In the genomic region with DNA sequence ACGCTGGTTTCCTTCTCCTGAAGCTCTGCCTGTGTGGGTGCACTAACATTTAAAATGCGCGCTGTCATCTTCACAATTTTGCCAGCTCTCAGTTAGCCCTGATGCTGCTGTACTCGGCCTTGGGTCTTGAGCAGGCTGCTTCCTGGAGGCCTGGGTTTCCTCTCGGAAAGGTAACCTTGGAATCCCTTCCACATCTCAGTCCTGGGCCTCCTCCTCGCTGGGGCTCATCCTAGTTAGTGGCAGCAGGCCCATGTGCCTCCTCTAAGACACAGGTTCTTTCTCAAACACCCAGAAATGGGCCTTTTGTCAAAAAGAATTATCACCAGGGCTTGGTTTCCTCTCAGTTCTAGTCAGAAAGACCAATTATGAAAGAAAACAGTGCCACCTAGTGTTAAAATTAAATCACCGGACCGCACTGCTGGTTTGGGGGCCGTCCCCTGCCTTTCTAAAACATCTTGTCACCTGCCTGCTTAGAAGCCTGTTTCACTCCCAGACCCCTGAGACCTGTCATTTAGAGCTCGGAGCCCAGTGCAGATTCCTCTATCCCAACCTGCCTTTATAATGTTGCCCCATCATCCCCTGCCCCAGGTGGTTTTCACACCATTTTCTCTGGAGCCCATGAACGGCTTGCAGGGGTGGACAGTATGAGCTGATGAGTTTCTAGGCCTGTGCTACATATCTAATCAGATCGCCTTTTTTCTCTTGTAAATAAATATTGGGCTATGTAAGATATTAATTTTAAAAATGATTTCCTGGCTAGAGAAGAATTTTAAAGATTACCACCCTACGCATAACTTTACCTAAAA, we compare ENCODE assay signal across 1 cellular context.
TF ChIP-seq lines count a peak whose summit lies in the region.

No MANE protein-coding gene starts in this region.

TF ChIP-seq in K562, 482 proteins besides CTCF, POLR2A, EP300 and RAD21 (continued from another document):
- TF ChIP-seq PBX2 (CRISPR knock-in tag; IDR thresholded peaks at IDR 0.05; ENCODE audit: low read depth) (no peak), PBX2 (tag; conservative IDR thresholded peaks at IDR 0.05; ENCODE audit: low read depth) (peak; percentile 61), ETS1 (conservative IDR thresholded peaks at IDR 0.05; ENCODE audit: control insufficient read depth, low read depth, low read length) (no peak), FUS (optimal IDR thresholded peaks at IDR 0.05; ENCODE audit: low read depth, low read length) (no peak), GTF3C2 (IDR thresholded peaks at IDR 0.05; ENCODE audit: borderline replicate concordance, extremely low read depth, insufficient read length) (no peak), MYC (IDR thresholded peaks at IDR 0.05; ENCODE audit: low read depth, low read length) (no peak), MYC (CRISPR knock-in tag; IDR thresholded peaks at IDR 0.05; ENCODE audit: borderline replicate concordance, low read depth) (no peak), SMC3 (conservative IDR thresholded peaks at IDR 0.05; ENCODE audit: insufficient read depth, low read depth, low read length) (peak; percentile 54; the same call in 1 of the 2 replicates), HNRNPUL1 (IDR thresholded peaks at IDR 0.05; ENCODE audit: low read length) (no peak), NFXL1 (CRISPR knock-in tag; IDR thresholded peaks at IDR 0.05) (no peak), CBFB (CRISPR knock-in tag; IDR thresholded peaks at IDR 0.05) (no peak), ZNF561 (CRISPR knock-in tag; conservative IDR thresholded peaks at IDR 0.05) (no peak)
- TF ChIP-seq, protein P1, sequence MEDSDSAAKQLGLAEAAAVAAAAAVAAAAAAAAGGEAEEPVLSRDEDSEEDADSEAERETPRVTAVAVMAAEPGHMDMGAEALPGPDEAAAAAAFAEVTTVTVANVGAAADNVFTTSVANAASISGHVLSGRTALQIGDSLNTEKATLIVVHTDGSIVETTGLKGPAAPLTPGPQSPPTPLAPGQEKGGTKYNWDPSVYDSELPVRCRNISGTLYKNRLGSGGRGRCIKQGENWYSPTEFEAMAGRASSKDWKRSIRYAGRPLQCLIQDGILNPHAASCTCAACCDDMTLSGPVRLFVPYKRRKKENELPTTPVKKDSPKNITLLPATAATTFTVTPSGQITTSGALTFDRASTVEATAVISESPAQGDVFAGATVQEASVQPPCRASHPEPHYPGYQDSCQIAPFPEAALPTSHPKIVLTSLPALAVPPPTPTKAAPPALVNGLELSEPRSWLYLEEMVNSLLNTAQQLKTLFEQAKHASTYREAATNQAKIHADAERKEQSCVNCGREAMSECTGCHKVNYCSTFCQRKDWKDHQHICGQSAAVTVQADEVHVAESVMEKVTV (CRISPR knock-in tag; IDR thresholded peaks at IDR 0.05): peak; percentile 68
